1 cellular context compared by ENCODE assay signal in genomic region chr20:21519136-21519584, GRCh38.
TF ChIP-seq lines count a peak whose summit lies in the region.

No MANE protein-coding gene starts in this region.

TF ChIP-seq in GM23338, 12 proteins besides CTCF, POLR2A, EP300 and RAD21 (continued from another document):
- TF ChIP-seq REST (IDR thresholded peaks at IDR 0.05; ENCODE audit: unreplicated experiment) = no peak
- TF ChIP-seq EZH2 (IDR thresholded peaks at IDR 0.05; ENCODE audit: low read depth, unreplicated experiment) = peak; percentile 98
- TF ChIP-seq CREB1 (CRISPR knock-in tag; IDR thresholded peaks at IDR 0.05; ENCODE audit: low read depth) = no peak
- TF ChIP-seq JUNB (IDR thresholded peaks at IDR 0.05; ENCODE audit: unreplicated experiment) = no peak
- no peak for TF ChIP-seq ZNF462 (CRISPR knock-in tag; IDR thresholded peaks at IDR 0.05)
- TF ChIP-seq STAT1 (IDR thresholded peaks at IDR 0.05; ENCODE audit: unreplicated experiment) = no peak
